Comparison of ENCODE assay signal across 9 cellular contexts in the genomic region with DNA sequence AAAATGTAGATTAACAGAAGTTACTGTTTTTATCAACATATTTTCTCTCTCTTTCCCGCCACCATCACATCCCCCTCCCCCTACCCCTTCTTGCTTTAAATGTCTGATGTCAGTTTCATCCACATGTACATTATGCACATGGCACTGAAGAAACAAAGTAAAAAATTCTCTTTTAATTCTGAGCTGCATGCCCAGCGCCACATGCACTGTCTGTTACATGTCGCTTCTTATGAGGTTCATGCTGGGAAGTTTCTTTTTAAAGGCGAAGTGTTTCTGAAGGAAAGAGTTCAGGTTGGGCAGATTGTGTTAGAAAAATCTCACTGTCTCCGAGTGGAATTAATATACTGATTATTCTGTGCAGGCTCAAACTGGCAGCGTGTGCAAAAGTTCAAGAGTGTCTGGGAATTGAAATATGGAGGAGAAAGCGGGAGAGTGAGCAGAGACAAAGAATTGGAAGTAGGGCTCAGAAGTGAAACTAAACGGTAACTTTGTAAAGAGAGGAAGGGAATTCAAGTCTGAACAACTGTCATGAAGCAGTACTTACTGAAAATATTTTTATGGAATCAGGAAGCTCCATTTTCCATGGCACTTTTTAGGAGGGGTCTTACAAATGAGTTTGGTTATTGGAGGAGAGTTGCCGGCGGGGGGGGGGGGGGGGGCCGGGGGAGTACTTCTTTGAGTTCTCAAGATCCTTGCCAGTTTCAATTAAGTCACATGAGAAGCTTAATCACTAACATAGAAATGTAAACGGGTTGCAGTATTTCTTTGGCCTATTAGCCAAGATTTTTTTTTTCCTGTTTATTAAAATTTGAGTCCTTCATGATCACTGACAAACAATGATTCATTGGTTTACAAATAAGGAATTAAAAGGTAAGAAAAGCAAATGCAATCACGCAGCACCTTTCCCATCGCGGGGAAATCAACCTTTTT.
A peak's percentile ranks its signal among the peaks of the same experiment; 100 is the strongest.
DNase-seq lines count a peak whose midpoint lies in the region; ATAC-seq and TF ChIP-seq lines count a peak whose summit lies in the region.
"Had no signal": no experiment of that assay in that cellular context is flagged by ENCODE, and none has a peak within 500 bp of the region (broad histone marks: within the 10 kb centered on the region; RNA-seq: fewer than 3 reads in every experiment).

No MANE protein-coding gene starts in this region.

- H3K27ac ChIP-seq in uterus: peak overlapping the region; percentile 45 to 72

- no peak for TF ChIP-seq POLR2A in uterus (IDR thresholded peaks at IDR 0.05)

- no peaks in the 10 kb centered on the region for H3K4me1 ChIP-seq in uterus

- no peaks in the 10 kb centered on the region for H3K36me3 ChIP-seq in uterus

- no peaks in the 10 kb centered on the region for H3K27me3 Mint-ChIP-seq in activated naive CD4-positive, alpha-beta T cell treated with anti-CD3 and anti-CD28 coated beads, Interleukin-2, amount 50 U/mL, for 24 hours
- H3K27me3 Mint-ChIP-seq in brain (no peaks in the 10 kb centered on the region), memory B cell (no peaks in the 10 kb centered on the region)

- H3K36me3 Mint-ChIP-seq in activated naive CD4-positive, alpha-beta T cell treated with anti-CD3 and anti-CD28 coated beads, Interleukin-2, amount 50 U/mL, for 24 hours: peaks cover 14% of the 10 kb centered on the region
- H3K36me3 Mint-ChIP-seq in brain: peaks cover 24% of the 10 kb centered on the region
- peaks cover 22% of the 10 kb centered on the region for H3K36me3 Mint-ChIP-seq in memory B cell

- peak overlapping the region; percentile 32 to 37 for H3K4me3 ChIP-seq in uterus

- H3K27ac Mint-ChIP-seq in activated naive CD4-positive, alpha-beta T cell treated with anti-CD3 and anti-CD28 coated beads, Interleukin-2, amount 50 U/mL, for 24 hours: peak overlapping the region; percentile 9
- peak overlapping the region; percentile 88 to 97 (median 95) for H3K27ac Mint-ChIP-seq in brain
- H3K27ac Mint-ChIP-seq in memory B cell: no peak overlapping the region

- H3K4me3 Mint-ChIP-seq in activated naive CD4-positive, alpha-beta T cell treated with anti-CD3 and anti-CD28 coated beads, Interleukin-2, amount 50 U/mL, for 24 hours: peak overlapping the region; percentile 87
- H3K4me3 Mint-ChIP-seq in brain: peak overlapping the region; percentile 67 to 86 (median 76)
- peak overlapping the region; percentile 49 for H3K4me3 Mint-ChIP-seq in memory B cell

- no peaks in the 10 kb centered on the region for H3K27me3 ChIP-seq in uterus

- TF ChIP-seq CTCF in brain (conservative IDR thresholded peaks at IDR 0.05): no peak
- TF ChIP-seq CTCF in uterus (IDR thresholded peaks at IDR 0.05): no peak

- no peak for DNase-seq in activated naive CD4-positive, alpha-beta T cell (lab: John Stamatoyannopoulos, UW)
- no peak for DNase-seq in memory B cell (ENCODE audit: low spot score in 2 of 2)
- DNase-seq in uterus: no peak
- no peak for DNase-seq in NCI-H82 (lab: John Stamatoyannopoulos, UW)
- no peak for DNase-seq in islet precursor cell
- DNase-seq: KBM-7 had no signal

- no peaks in the 10 kb centered on the region for H3K9me3 ChIP-seq in uterus

- peaks cover 11% of the 10 kb centered on the region for H3K4me1 Mint-ChIP-seq in activated naive CD4-positive, alpha-beta T cell treated with anti-CD3 and anti-CD28 coated beads, Interleukin-2, amount 50 U/mL, for 24 hours
- H3K4me1 Mint-ChIP-seq in brain (peaks cover 82% of the 10 kb centered on the region), memory B cell (peaks cover 6% of the 10 kb centered on the region)

- ATAC-seq in memory B cell (ENCODE audit: low read depth) (no peak), HG03175 (IDR thresholded peaks at IDR 0.05; ENCODE audit: unreplicated experiment) (no peak)

- no peaks in the 10 kb centered on the region for H3K9me3 Mint-ChIP-seq in activated naive CD4-positive, alpha-beta T cell treated with anti-CD3 and anti-CD28 coated beads, Interleukin-2, amount 50 U/mL, for 24 hours
- H3K9me3 Mint-ChIP-seq in brain (peaks cover 0 to 23% (median 4%) of the 10 kb centered on the region in 5 experiments), memory B cell (no peaks in the 10 kb centered on the region)

- intact Hi-C loops in uterus (cut with DNase I; ENCODE audit: low total_unique reads): no loop called here
